In the genomic region with DNA sequence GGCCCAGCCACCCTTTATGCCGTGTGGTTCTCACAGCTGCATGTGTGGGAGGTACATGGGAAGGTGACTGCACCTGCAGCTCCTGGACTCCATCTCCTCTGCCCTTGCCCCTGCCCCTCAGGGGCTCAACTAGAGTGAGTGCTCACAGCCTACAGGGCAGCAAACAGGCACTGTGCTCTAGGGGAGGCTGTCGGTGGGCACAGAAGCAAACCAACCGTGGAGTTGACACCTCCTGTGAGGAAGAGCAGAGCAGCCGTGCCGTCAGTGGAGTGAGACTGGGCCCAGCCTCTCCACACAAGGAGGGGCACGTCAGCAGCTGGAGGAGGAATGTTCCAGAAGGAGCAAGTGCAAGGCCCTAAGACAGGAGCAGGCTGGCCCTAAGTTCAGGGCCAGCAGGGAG, we compare ENCODE assay signal across 1 cellular context.
TF ChIP-seq lines count a peak whose summit lies in the region.

No MANE protein-coding gene starts in this region.

TF ChIP-seq in H1, 55 proteins besides CTCF, POLR2A, EP300 and RAD21:
- TF ChIP-seq KDM1A (IDR thresholded peaks at IDR 0.05; ENCODE audit: borderline replicate concordance, low read length), result no peak
